In the genomic region with DNA sequence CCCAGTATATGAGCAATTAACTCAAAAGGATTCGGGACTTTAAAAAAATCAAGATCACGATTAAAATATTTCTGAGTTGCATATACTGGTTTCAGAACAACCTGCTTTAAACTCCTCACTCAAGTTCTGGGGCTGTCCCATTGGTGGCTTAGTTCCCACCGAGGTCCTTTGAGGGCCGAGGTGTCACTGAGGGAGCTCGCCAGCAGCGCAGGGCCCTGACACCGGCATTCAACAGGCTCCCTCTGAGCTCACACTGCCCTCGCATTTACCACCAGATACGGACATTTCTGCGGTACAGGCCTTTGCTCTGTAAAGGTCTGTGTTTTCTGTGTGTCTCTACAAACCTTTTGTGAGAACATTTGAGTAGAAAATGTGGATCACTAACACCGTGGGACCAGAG, we compare ENCODE assay signal across 13 cellular contexts. TPM values are rescaled to one million over a fixed set of nuclear protein-coding genes. Genes with fewer than 3 reads are reported as not detected.
"Had no signal": no experiment of that assay in that cellular context is flagged by ENCODE, and none has a peak within 500 bp of the region (broad histone marks: within the 10 kb centered on the region; RNA-seq: fewer than 3 reads in every experiment).

No MANE protein-coding gene starts in this region.

- H3K9me3 ChIP-seq: tibial artery, uterus had no signal

- H3K9me3 Mint-ChIP-seq: immature natural killer cell, natural killer cell had no signal

- H3K27ac Mint-ChIP-seq: activated naive CD8-positive, alpha-beta T cell; natural killer cell; T-helper 17 cell had no signal

- H3K27ac ChIP-seq: brain microvascular endothelial cell, uterus had no signal

- H3K36me3 ChIP-seq: brain microvascular endothelial cell, tibial artery, uterus had no signal

- H3K4me3 Mint-ChIP-seq: activated naive CD8-positive, alpha-beta T cell; immature natural killer cell; natural killer cell; T-helper 17 cell had no signal

- H3K36me3 Mint-ChIP-seq: activated naive CD8-positive, alpha-beta T cell; immature natural killer cell; natural killer cell had no signal

- H3K27me3 ChIP-seq: brain microvascular endothelial cell, uterus had no signal

- H3K4me1 ChIP-seq: uterus had no signal

- H3K4me3 ChIP-seq: tibial artery, uterus had no signal

RNA-seq across cellular contexts. Expression of a gene that starts 24.4 kb away (rescaled TPM):
- total RNA-seq: dermis microvascular lymphatic vessel endothelial cell, glomerular endothelial cell, left cardiac atrium, mammary epithelial cell, natural killer cell, omental fat pad, T-helper 17 cell, uterus had no signal
- polyA plus RNA-seq: esophagus, immature natural killer cell, mammary epithelial cell had no signal
